Comparison of ENCODE assay signal across 1 cellular context in the genomic region with DNA sequence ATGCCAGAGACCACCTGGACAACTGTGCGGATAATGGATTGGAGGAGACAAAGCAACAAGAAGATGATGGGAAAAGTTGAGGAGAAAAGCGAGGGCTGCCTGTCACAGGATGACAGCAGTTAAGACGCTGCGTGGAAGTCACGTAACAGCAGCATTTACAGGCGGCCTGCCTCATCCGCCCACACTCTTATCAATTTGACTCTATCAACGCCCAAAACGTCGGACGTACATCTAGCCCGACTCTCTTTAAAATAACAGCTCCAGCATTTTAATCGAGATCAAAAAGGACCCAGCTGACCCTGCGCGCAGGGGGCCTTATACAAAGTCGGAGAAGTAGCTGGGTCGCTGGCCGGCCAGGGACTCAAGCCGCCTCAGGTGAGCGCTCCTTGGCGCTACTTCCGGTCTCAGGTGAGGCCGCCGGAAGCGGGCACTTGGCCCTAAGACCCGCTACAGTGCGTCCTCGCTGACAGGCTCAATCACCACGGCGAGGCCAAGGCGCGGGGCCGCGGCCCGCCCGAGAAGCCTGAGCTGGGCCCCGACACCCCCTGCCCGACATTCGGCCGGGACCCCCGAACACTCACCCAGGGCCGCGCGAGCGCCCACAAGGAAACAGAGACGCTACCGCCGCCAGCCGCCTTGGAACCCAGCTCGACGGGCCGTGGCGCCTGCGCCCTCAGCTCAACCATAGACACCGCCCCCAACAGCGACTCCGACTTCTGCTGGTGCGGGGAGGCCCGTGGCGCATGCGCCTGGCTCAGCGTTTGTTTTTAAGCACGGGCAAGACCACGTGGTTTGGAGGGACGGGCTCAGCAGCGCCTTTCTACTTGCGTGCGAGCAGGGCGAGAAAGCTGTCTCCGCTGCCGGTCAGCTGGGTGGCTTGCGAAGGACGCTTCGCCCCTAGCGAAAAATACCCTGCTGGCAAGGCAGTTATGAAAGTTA.
TF ChIP-seq lines count a peak whose summit lies in the region.

Gene ERCC6 (minus strand): TSS at position 741 of the 939 bp plus-strand sequence.

TF ChIP-seq in WTC11, 78 proteins besides CTCF, POLR2A, EP300 and RAD21 (continued from another document):
- peak; percentile 81; the same call in 1 of the 2 replicates for TF ChIP-seq SMAD3 (CRISPR knock-in tag; IDR thresholded peaks at IDR 0.05; ENCODE audit: borderline replicate concordance)
- TF ChIP-seq ZNF232 (CRISPR knock-in tag; IDR thresholded peaks at IDR 0.05) = peak; percentile 84
- no peak for TF ChIP-seq SMAD4 (CRISPR knock-in tag; IDR thresholded peaks at IDR 0.05)
- TF ChIP-seq MXD4 (CRISPR knock-in tag; IDR thresholded peaks at IDR 0.05; ENCODE audit: borderline replicate concordance) = no peak
- peak; percentile 93 for TF ChIP-seq FOXK1 (CRISPR knock-in tag; IDR thresholded peaks at IDR 0.05)
- TF ChIP-seq ZNF138 (CRISPR knock-in tag; conservative IDR thresholded peaks at IDR 0.05) = no peak
- TF ChIP-seq TEAD4 (CRISPR knock-in tag; IDR thresholded peaks at IDR 0.05) = 0 out of 2 replicates have a peak, but pooled peaks have one; percentile 44
- TF ChIP-seq ZNF416 (CRISPR knock-in tag; IDR thresholded peaks at IDR 0.05) = no peak
- no peak for TF ChIP-seq ELF4 (CRISPR knock-in tag; IDR thresholded peaks at IDR 0.05; ENCODE audit: low read depth)
- 0 out of 2 replicates have a peak, but pooled peaks have one; percentile 45 for TF ChIP-seq E2F5 (CRISPR knock-in tag; IDR thresholded peaks at IDR 0.05)
- 0 out of 2 replicates have a peak, but pooled peaks have one; percentile 62 for TF ChIP-seq CREM (CRISPR knock-in tag; IDR thresholded peaks at IDR 0.05)
- TF ChIP-seq NFATC4 (CRISPR knock-in tag; IDR thresholded peaks at IDR 0.05) = no peak
- TF ChIP-seq, protein P1, sequence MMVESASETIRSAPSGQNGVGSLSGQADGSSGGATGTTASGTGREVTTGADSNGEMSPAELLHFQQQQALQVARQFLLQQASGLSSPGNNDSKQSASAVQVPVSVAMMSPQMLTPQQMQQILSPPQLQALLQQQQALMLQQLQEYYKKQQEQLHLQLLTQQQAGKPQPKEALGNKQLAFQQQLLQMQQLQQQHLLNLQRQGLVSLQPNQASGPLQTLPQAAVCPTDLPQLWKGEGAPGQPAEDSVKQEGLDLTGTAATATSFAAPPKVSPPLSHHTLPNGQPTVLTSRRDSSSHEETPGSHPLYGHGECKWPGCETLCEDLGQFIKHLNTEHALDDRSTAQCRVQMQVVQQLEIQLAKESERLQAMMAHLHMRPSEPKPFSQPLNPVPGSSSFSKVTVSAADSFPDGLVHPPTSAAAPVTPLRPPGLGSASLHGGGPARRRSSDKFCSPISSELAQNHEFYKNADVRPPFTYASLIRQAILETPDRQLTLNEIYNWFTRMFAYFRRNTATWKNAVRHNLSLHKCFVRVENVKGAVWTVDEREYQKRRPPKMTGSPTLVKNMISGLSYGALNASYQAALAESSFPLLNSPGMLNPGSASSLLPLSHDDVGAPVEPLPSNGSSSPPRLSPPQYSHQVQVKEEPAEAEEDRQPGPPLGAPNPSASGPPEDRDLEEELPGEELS (CRISPR knock-in tag; IDR thresholded peaks at IDR 0.05) = peak; percentile 54; the same call in 1 of the 2 replicates
- TF ChIP-seq USF1 (CRISPR knock-in tag; IDR thresholded peaks at IDR 0.05) = peak; percentile 93
- peak; percentile 58; the same call in 1 of the 2 replicates for TF ChIP-seq TEAD1 (CRISPR knock-in tag; IDR thresholded peaks at IDR 0.05)
- TF ChIP-seq, protein P2, sequence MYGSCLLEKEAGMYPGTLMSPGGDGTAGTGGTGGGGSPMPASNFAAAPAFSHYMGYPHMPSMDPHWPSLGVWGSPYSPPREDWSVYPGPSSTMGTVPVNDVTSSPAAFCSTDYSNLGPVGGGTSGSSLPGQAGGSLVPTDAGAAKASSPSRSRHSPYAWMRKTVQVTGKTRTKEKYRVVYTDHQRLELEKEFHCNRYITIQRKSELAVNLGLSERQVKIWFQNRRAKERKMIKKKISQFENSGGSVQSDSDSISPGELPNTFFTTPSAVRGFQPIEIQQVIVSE (CRISPR knock-in tag; IDR thresholded peaks at IDR 0.05; ENCODE audit: borderline replicate concordance) = no peak
- TF ChIP-seq RORB (CRISPR knock-in tag; IDR thresholded peaks at IDR 0.05) = no peak
- peak; percentile 98 for TF ChIP-seq MAX (CRISPR knock-in tag; IDR thresholded peaks at IDR 0.05)
- no peak for TF ChIP-seq ATF2 (CRISPR knock-in tag; IDR thresholded peaks at IDR 0.05; ENCODE audit: borderline replicate concordance, low read depth)
- TF ChIP-seq ATF3 (CRISPR knock-in tag; conservative IDR thresholded peaks at IDR 0.05) = no peak
- TF ChIP-seq, protein P3, sequence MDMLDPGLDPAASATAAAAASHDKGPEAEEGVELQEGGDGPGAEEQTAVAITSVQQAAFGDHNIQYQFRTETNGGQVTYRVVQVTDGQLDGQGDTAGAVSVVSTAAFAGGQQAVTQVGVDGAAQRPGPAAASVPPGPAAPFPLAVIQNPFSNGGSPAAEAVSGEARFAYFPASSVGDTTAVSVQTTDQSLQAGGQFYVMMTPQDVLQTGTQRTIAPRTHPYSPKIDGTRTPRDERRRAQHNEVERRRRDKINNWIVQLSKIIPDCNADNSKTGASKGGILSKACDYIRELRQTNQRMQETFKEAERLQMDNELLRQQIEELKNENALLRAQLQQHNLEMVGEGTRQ (CRISPR knock-in tag; IDR thresholded peaks at IDR 0.05) = peak; percentile 91
- TF ChIP-seq, protein P4, sequence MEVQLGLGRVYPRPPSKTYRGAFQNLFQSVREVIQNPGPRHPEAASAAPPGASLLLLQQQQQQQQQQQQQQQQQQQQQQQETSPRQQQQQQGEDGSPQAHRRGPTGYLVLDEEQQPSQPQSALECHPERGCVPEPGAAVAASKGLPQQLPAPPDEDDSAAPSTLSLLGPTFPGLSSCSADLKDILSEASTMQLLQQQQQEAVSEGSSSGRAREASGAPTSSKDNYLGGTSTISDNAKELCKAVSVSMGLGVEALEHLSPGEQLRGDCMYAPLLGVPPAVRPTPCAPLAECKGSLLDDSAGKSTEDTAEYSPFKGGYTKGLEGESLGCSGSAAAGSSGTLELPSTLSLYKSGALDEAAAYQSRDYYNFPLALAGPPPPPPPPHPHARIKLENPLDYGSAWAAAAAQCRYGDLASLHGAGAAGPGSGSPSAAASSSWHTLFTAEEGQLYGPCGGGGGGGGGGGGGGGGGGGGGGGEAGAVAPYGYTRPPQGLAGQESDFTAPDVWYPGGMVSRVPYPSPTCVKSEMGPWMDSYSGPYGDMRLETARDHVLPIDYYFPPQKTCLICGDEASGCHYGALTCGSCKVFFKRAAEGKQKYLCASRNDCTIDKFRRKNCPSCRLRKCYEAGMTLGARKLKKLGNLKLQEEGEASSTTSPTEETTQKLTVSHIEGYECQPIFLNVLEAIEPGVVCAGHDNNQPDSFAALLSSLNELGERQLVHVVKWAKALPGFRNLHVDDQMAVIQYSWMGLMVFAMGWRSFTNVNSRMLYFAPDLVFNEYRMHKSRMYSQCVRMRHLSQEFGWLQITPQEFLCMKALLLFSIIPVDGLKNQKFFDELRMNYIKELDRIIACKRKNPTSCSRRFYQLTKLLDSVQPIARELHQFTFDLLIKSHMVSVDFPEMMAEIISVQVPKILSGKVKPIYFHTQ (CRISPR knock-in tag; IDR thresholded peaks at IDR 0.05) = no peak
- TF ChIP-seq GRHL2 (CRISPR knock-in tag; IDR thresholded peaks at IDR 0.05; ENCODE audit: insufficient replicate concordance, severe bottlenecking) = no peak
- TF ChIP-seq ZNF219 (CRISPR knock-in tag; IDR thresholded peaks at IDR 0.05; ENCODE audit: borderline replicate concordance) = 0 out of 2 replicates have a peak, but pooled peaks have one; percentile 31
- TF ChIP-seq, protein P5, sequence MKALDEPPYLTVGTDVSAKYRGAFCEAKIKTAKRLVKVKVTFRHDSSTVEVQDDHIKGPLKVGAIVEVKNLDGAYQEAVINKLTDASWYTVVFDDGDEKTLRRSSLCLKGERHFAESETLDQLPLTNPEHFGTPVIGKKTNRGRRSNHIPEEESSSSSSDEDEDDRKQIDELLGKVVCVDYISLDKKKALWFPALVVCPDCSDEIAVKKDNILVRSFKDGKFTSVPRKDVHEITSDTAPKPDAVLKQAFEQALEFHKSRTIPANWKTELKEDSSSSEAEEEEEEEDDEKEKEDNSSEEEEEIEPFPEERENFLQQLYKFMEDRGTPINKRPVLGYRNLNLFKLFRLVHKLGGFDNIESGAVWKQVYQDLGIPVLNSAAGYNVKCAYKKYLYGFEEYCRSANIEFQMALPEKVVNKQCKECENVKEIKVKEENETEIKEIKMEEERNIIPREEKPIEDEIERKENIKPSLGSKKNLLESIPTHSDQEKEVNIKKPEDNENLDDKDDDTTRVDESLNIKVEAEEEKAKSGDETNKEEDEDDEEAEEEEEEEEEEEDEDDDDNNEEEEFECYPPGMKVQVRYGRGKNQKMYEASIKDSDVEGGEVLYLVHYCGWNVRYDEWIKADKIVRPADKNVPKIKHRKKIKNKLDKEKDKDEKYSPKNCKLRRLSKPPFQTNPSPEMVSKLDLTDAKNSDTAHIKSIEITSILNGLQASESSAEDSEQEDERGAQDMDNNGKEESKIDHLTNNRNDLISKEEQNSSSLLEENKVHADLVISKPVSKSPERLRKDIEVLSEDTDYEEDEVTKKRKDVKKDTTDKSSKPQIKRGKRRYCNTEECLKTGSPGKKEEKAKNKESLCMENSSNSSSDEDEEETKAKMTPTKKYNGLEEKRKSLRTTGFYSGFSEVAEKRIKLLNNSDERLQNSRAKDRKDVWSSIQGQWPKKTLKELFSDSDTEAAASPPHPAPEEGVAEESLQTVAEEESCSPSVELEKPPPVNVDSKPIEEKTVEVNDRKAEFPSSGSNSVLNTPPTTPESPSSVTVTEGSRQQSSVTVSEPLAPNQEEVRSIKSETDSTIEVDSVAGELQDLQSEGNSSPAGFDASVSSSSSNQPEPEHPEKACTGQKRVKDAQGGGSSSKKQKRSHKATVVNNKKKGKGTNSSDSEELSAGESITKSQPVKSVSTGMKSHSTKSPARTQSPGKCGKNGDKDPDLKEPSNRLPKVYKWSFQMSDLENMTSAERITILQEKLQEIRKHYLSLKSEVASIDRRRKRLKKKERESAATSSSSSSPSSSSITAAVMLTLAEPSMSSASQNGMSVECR (CRISPR knock-in tag; IDR thresholded peaks at IDR 0.05; ENCODE audit: borderline replicate concordance) = peak; percentile 83; the same call in 1 of the 2 replicates
- TF ChIP-seq ESRRA (CRISPR knock-in tag; IDR thresholded peaks at IDR 0.05; ENCODE audit: borderline replicate concordance) = peak; percentile 62; the same call in 1 of the 2 replicates
- TF ChIP-seq, protein P6, sequence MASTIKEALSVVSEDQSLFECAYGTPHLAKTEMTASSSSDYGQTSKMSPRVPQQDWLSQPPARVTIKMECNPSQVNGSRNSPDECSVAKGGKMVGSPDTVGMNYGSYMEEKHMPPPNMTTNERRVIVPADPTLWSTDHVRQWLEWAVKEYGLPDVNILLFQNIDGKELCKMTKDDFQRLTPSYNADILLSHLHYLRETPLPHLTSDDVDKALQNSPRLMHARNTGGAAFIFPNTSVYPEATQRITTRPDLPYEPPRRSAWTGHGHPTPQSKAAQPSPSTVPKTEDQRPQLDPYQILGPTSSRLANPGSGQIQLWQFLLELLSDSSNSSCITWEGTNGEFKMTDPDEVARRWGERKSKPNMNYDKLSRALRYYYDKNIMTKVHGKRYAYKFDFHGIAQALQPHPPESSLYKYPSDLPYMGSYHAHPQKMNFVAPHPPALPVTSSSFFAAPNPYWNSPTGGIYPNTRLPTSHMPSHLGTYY (CRISPR knock-in tag; IDR thresholded peaks at IDR 0.05) = no peak
- 0 out of 2 replicates have a peak, but pooled peaks have one; percentile 31 for TF ChIP-seq GABPB1 (CRISPR knock-in tag; IDR thresholded peaks at IDR 0.05)
- no peak for TF ChIP-seq EMX1 (CRISPR knock-in tag; IDR thresholded peaks at IDR 0.05)
- peak; percentile 56; the same call in 1 of the 2 replicates for TF ChIP-seq NFE2L1 (CRISPR knock-in tag; IDR thresholded peaks at IDR 0.05)
- peak; percentile 87 for TF ChIP-seq FOXP1 (CRISPR knock-in tag; IDR thresholded peaks at IDR 0.05; ENCODE audit: borderline replicate concordance)
- TF ChIP-seq E2F1 (CRISPR knock-in tag; IDR thresholded peaks at IDR 0.05) = no peak
TF ChIP-seq in WTC11: peak in this region for 22.
